ENCODE assay signal across 15 cellular contexts in genomic region chr20:58366016-58366415, GRCh38. TPM values are rescaled to one million over a fixed set of nuclear protein-coding genes. Genes with fewer than 3 reads are reported as not detected.
DNase-seq lines count a peak whose midpoint lies in the region; TF ChIP-seq lines count a peak whose summit lies in the region.
"Had no signal": no experiment of that assay in that cellular context is flagged by ENCODE, and none has a peak within 500 bp of the region (broad histone marks: within the 10 kb centered on the region; RNA-seq: fewer than 3 reads in every experiment).

No MANE protein-coding gene starts in this region.

- peak overlapping the region; percentile 1 to 40 (median 5); a peak in 5 of 7 replicates for H3K27ac Mint-ChIP-seq in H9
- H3K27ac Mint-ChIP-seq: B cell had no signal

- H4K8ac ChIP-seq in H9 (replicated peaks; ENCODE audit: insufficient read length, low read depth, low read length) = no peak overlapping the region

- H3K9me3 ChIP-seq in H9 (ENCODE audit: control insufficient read depth, low read depth, low read length) = no peaks in the 10 kb centered on the region
- H3K9me3 ChIP-seq in WERI-Rb-1 (ENCODE audit: severe bottlenecking) = no peaks in the 10 kb centered on the region
- H3K9me3 ChIP-seq in sigmoid colon = no peaks in the 10 kb centered on the region
- no peaks in the 10 kb centered on the region for H3K9me3 ChIP-seq in GM23248 (ENCODE audit: low read depth)
- no peaks in the 10 kb centered on the region for H3K9me3 ChIP-seq in esophagus squamous epithelium

- H3K4me1 Mint-ChIP-seq in H9 = peaks cover 5 to 6% of the 10 kb centered on the region in 2 experiments; a peak in 3 of 4 replicates
- H3K4me1 Mint-ChIP-seq: B cell had no signal

- no peak overlapping the region for H2BK120ac ChIP-seq in H9 (ENCODE audit: low read depth, low read length, poor library complexity, severe bottlenecking)

- no peak overlapping the region for H3K18ac ChIP-seq in H9 (ENCODE audit: insufficient read length, low read depth, low read length)

- no peak overlapping the region for H3K4ac ChIP-seq in H9 (ENCODE audit: low read depth, low read length)

- TF ChIP-seq CTCF in H9 (conservative IDR thresholded peaks at IDR 0.05) = no peak
- TF ChIP-seq CTCF in WERI-Rb-1 (IDR thresholded peaks at IDR 0.05; ENCODE audit: low read depth, low read length) = no peak
- TF ChIP-seq CTCF in sigmoid colon (IDR thresholded peaks at IDR 0.05) = no peak
- no peak for TF ChIP-seq CTCF in esophagus squamous epithelium (IDR thresholded peaks at IDR 0.05)

- H3K9ac ChIP-seq in H9 (ENCODE audit: extremely low read depth, insufficient read length, low read length) (no peak overlapping the region), GM23248 (no peak overlapping the region)

- H3K4me3 ChIP-seq in WERI-Rb-1 (ENCODE audit: low read depth, low read length) = no peak overlapping the region
- peak overlapping the region in 2 of 4 donors; percentile 10 to 11 for H3K4me3 ChIP-seq in sigmoid colon
- no peak overlapping the region for H3K4me3 ChIP-seq in GM23248
- no peak overlapping the region for H3K4me3 ChIP-seq in esophagus squamous epithelium

- H3K4me3 Mint-ChIP-seq in H9 = no peak overlapping the region
- H3K4me3 Mint-ChIP-seq: B cell had no signal

- no peak overlapping the region for H3K14ac ChIP-seq in H9 (ENCODE audit: insufficient read depth, low read length)

- H3K36me3 Mint-ChIP-seq in H9 (ENCODE audit: insufficient read depth in 1 of 3, low read depth in 3 of 3) = peaks cover 0 to 5% (median 0%) of the 10 kb centered on the region in 3 experiments; a peak in 1 of 7 replicates

- TF ChIP-seq POLR2A in sigmoid colon (IDR thresholded peaks at IDR 0.05) = no peak
- no peak for TF ChIP-seq POLR2A in esophagus squamous epithelium (IDR thresholded peaks at IDR 0.05)

- TF ChIP-seq EP300 in sigmoid colon (IDR thresholded peaks at IDR 0.05) = no peak

- no peaks in the 10 kb centered on the region for H3F3A ChIP-seq in GM23248 (ENCODE audit: insufficient read depth)

- H3K27me3 ChIP-seq in H9 (ENCODE audit: insufficient read depth, low read length) (no peaks in the 10 kb centered on the region), WERI-Rb-1 (ENCODE audit: insufficient read depth, low read depth, severe bottlenecking) (no peaks in the 10 kb centered on the region), sigmoid colon (no peaks in the 10 kb centered on the region), GM23248 (replicated peaks; ENCODE audit: insufficient read depth) (no peaks in the 10 kb centered on the region), esophagus squamous epithelium (no peaks in the 10 kb centered on the region)

- H2AK5ac ChIP-seq in H9 (ENCODE audit: insufficient read length, low read length) = no peak overlapping the region

- H3K23ac ChIP-seq in H9 (ENCODE audit: insufficient read length, low read depth, low read length) = no peak overlapping the region

- H3K23me2 ChIP-seq in H9 (ENCODE audit: insufficient read length, low read depth, low read length, poor library complexity, severe bottlenecking) = no peaks in the 10 kb centered on the region

- no peak overlapping the region for H2BK12ac ChIP-seq in H9 (ENCODE audit: insufficient read length, low read depth, low read length)

- no peaks in the 10 kb centered on the region for H3K9me2 ChIP-seq in GM23248 (ENCODE audit: insufficient read depth)

- H3K79me1 ChIP-seq in H9 (ENCODE audit: insufficient read depth, low read depth, low read length, poor library complexity, severe bottlenecking) = no peaks in the 10 kb centered on the region

- in situ Hi-C loops in GM23248 (cut with MboI) = no loop called here

- no peak overlapping the region for H2BK5ac ChIP-seq in H9 (ENCODE audit: insufficient read length, low read length)

- H2AFZ ChIP-seq in H9 (ENCODE audit: low read length) = no peak overlapping the region
- no peak overlapping the region for H2AFZ ChIP-seq in GM23248

- H4K5ac ChIP-seq in H9 (ENCODE audit: insufficient read length, low read depth, low read length) = no peak overlapping the region

- H3K36me3 ChIP-seq in WERI-Rb-1 (no peaks in the 10 kb centered on the region), sigmoid colon (no peaks in the 10 kb centered on the region), GM23248 (ENCODE audit: low read depth) (peaks cover 39% of the 10 kb centered on the region), esophagus squamous epithelium (peaks cover 0 to 83% (median 4%) of the 10 kb centered on the region in 3 donors)

- no peak overlapping the region for H3K56ac ChIP-seq in H9 (ENCODE audit: insufficient read length, low read depth, low read length)

- H3T11ph ChIP-seq in H9 (ENCODE audit: low read length) = no peak overlapping the region

- H4K20me1 ChIP-seq in H9 (ENCODE audit: control insufficient read depth, insufficient read depth, insufficient read length) = no peaks in the 10 kb centered on the region
- no peaks in the 10 kb centered on the region for H4K20me1 ChIP-seq in GM23248 (ENCODE audit: insufficient read depth)

- H4K91ac ChIP-seq in H9 (ENCODE audit: insufficient read length, low read depth, low read length) = no peak overlapping the region

- H3K27ac ChIP-seq in H9 (ENCODE audit: insufficient read length, low read depth, low read length) (no peak overlapping the region), WERI-Rb-1 (no peak overlapping the region), sigmoid colon (peak overlapping the region in 3 of 4 donors; percentile 68 to 82 (median 72)), GM23248 (no peak overlapping the region), esophagus squamous epithelium (no peak overlapping the region)
- H3K27ac ChIP-seq: RWPE1 had no signal

- no CpG with 5 or more reads among the region's 7 CpGs for WGBS in H9 (ENCODE audit: extremely low coverage, insufficient read length, low lambda C conversion rate)
- 80 to 85% methylated on average over 7 of the region's 7 CpGs for WGBS in sigmoid colon, 2 donors
- 93 to 95% methylated on average over 7 of the region's 7 CpGs for WGBS in GM23248 (ENCODE audit: low coverage in 1 of 2, low lambda C conversion rate in 2 of 2, missing lambda C conversion rate in 2 of 2), 2 experiments
- WGBS in esophagus squamous epithelium, 2 donors = 79 to 80% methylated on average over 6 to 7 of the region's 7 CpGs

- H2BK20ac ChIP-seq in H9 (ENCODE audit: low read depth, low read length, poor library complexity, severe bottlenecking) = no peak overlapping the region

- H3K4me2 ChIP-seq in H9 (ENCODE audit: insufficient read depth, insufficient read length, low read length) (no peak overlapping the region), GM23248 (ENCODE audit: unreplicated experiment) (no peak overlapping the region)

- intact Hi-C loops in sigmoid colon (cut with DNase I) (loop anchor here (2.0 to 10.0 kb wide), 3 partner anchors 23 to 289 kb away; partner anchors contain the start of genes STX16 and VAPB), esophagus squamous epithelium (cut with DNase I) (no loop called here)

- no peaks in the 10 kb centered on the region for H3K27me3 Mint-ChIP-seq in H9 (ENCODE audit: low read depth)
- H3K27me3 Mint-ChIP-seq: B cell had no signal

- DNase-seq in H9 (no peak), WERI-Rb-1 (peak; percentile 21), islet precursor cell (peak; percentile 66), sigmoid colon (no peak), GM23248 (no peak), NCI-H1694 (lab: John Stamatoyannopoulos, UW) (no peak), esophagus squamous epithelium (lab: John Stamatoyannopoulos, UW) (no peak)
- DNase-seq: central memory CD4-positive, alpha-beta T cell; effector CD8-positive, alpha-beta T cell; hippocampal formation; kidney glomerular epithelial cell; NCI-H1694 treated with DMSO at 0.1 percent for 48 hours; NCI-H446 had no signal

- H2BK15ac ChIP-seq in H9 (ENCODE audit: low read depth, low read length) = no peak overlapping the region

- no peaks in the 10 kb centered on the region for H3K79me2 ChIP-seq in H9 (ENCODE audit: insufficient read depth, low read length)
- H3K79me2 ChIP-seq in GM23248 (ENCODE audit: insufficient read depth) = no peaks in the 10 kb centered on the region

- no peaks in the 10 kb centered on the region for H3K9me3 Mint-ChIP-seq in H9

- no peaks in the 10 kb centered on the region for H3K4me1 ChIP-seq in H9 (ENCODE audit: insufficient read depth, low read length)
- peaks cover 0 to 38% (median 33%) of the 10 kb centered on the region in 4 donors for H3K4me1 ChIP-seq in sigmoid colon
- peaks cover 6% of the 10 kb centered on the region; the same call in 1 of the 2 replicates for H3K4me1 ChIP-seq in GM23248 (ENCODE audit: insufficient read depth)
- no peaks in the 10 kb centered on the region for H3K4me1 ChIP-seq in esophagus squamous epithelium

RNA-seq across cellular contexts. Expression of gene VAPB, which starts 23.0 kb away (rescaled TPM):
- total RNA-seq in H9 (2021) = 64.7 and 65.1 TPM in 2 replicates
- total RNA-seq in sigmoid colon = 10 to 100 TPM; 23.4 to 42.1 (median 32.7) TPM
- polyA plus RNA-seq in sigmoid colon = 10 to 100 TPM; 33.0 to 47.6 (median 39.7) TPM
- total RNA-seq in GM23248 (2014; rRNA removed; shearing (Covaris generic)) = 8.8 and 10.0 TPM in 2 replicates
- 34.1 and 37.0 TPM in 2 replicates for polyA plus RNA-seq in GM23248 (2016; fragmentation: Nextera tagmentation; extraction: Ambion mirVana)
- 10 to 100 TPM; 11.5 to 21.2 (median 16.6) TPM for total RNA-seq in esophagus squamous epithelium

RNA-seq across cellular contexts. Expression of gene RAB22A, which starts 56.5 kb away (rescaled TPM):
- 5.7 and 6.3 TPM in 2 replicates for total RNA-seq in H9 (2021)
- 10 to 100 TPM; 17.6 to 21.6 (median 21.0) TPM for total RNA-seq in sigmoid colon
- 10 to 100 TPM in 2 of 3 donors, 1 to 10 TPM in 1; 8.0 to 14.8 (median 12.6) TPM for polyA plus RNA-seq in sigmoid colon
- 21.2 and 23.0 TPM in 2 replicates for total RNA-seq in GM23248 (2014; rRNA removed; shearing (Covaris generic))
- polyA plus RNA-seq in GM23248 (2016; fragmentation: Nextera tagmentation; extraction: Ambion mirVana) = 21.3 and 23.9 TPM in 2 replicates
- total RNA-seq in esophagus squamous epithelium = 10 to 100 TPM; 18.4 to 33.2 (median 21.4) TPM

Comparison
In these comparisons a context has a peak if more than half of its experiments do, and no peak if none do; other contexts are left out.
1. DNase-seq: peak in WERI-Rb-1 (single experiment) and islet precursor cell (single experiment); none in H9 (single experiment), sigmoid colon (single experiment), GM23248 (single experiment), NCI-H1694 (single experiment) and esophagus squamous epithelium (single experiment).
2. H3K27ac ChIP-seq: peak in sigmoid colon (3 of 4); none in H9 (single experiment), WERI-Rb-1 (single experiment), GM23248 (single experiment) and esophagus squamous epithelium (0 of 4).